19 cellular contexts compared by ENCODE assay signal in the genomic region with DNA sequence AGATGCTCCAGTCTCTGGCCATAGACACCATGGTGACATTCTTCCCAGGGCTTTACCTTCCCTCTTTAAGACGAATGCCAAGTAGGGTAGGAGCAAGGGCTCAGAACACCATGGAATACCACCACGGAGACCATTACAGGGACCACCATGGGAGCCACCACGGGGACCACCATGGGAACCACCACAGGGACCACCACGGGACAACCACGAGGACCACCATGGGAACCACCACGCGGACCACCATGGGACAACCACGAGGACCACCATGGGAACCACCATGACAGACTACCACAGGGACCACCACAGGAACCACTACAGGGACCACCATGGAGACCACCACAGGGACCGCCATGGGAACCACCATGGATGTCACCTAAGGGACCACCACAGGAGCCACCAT.
"Had no signal": no experiment of that assay in that cellular context is flagged by ENCODE, and none has a peak within 500 bp of the region (broad histone marks: within the 10 kb centered on the region; RNA-seq: fewer than 3 reads in every experiment).

No MANE protein-coding gene starts in this region.

- DNase-seq: IMR-90, Karpas-422, KG1, MG63, NCI-H1092, NCI-H1436, NCI-H2029, NCI-H2081 treated with DMSO at 0.1 percent for 48 hours, NCI-H2171, NCI-H226, NCI-H446, NCI-H510A, NCI-H524 treated with DMSO at 0.1 percent for 48 hours, NCI-H69, NCI-H774, RPMI8226, SHP77 treated with DMSO at 0.1 percent for 48 hours, SJCRH30 had no signal

- H3K4me3 ChIP-seq: MG63, SJCRH30 had no signal

- H3K27ac ChIP-seq: SJCRH30 had no signal

- H3K4me1 ChIP-seq: SJCRH30 had no signal

- H3K36me3 ChIP-seq: MG63, SJCRH30 had no signal

- ATAC-seq: SK-N-SH treated with all-trans-retinoic acid at 6 μM for 48 hours had no signal

- H3K9me3 ChIP-seq: MG63, SJCRH30 had no signal

- H3K27me3 ChIP-seq: MG63 had no signal
